Comparison of ENCODE assay signal across 1 cellular context in the genomic region with DNA sequence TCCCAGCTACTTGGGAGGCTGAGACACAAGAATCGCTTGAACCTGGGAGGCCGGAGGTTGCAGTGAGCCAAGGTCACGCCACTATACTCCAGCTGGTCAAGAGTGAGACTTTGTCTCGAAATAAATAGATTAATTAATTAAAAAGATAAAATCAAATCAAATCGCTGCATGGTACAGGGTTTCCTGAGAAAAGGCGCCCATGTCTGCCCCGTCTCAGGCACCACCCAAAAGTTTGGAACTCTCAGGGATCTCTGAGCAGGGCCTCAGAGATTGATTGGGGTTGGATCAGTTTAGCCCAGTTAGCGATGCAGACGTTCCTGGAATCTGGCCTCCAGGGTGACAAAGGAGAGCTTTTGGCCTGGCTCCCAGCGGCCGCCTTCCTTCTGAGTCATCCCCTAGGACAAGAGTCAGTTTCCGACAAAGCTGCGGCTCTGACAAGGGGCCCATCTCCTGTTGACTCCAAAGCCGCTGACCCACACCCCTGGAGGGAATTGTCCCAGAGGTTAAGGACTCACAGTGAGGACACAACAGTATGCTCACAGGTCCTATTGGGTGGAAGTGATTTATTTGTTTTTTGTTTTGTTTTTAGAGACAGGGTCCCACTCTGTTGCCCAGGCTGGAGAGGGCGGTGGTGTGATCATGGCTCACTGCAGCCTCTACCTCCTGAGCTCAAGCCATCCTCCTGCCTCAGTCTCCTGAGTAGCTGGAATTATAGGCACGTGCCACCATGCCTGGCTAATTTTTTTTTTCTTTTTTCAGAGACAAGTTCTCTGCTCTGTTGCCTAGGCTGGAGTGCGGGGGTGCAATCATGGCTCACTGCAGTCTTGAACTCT.
TF ChIP-seq lines count a peak whose summit lies in the region.

No MANE protein-coding gene starts in this region.

TF ChIP-seq in HCT116, 20 proteins besides CTCF, POLR2A, EP300 and RAD21 (continued from another document):
- TF ChIP-seq, protein P1, sequence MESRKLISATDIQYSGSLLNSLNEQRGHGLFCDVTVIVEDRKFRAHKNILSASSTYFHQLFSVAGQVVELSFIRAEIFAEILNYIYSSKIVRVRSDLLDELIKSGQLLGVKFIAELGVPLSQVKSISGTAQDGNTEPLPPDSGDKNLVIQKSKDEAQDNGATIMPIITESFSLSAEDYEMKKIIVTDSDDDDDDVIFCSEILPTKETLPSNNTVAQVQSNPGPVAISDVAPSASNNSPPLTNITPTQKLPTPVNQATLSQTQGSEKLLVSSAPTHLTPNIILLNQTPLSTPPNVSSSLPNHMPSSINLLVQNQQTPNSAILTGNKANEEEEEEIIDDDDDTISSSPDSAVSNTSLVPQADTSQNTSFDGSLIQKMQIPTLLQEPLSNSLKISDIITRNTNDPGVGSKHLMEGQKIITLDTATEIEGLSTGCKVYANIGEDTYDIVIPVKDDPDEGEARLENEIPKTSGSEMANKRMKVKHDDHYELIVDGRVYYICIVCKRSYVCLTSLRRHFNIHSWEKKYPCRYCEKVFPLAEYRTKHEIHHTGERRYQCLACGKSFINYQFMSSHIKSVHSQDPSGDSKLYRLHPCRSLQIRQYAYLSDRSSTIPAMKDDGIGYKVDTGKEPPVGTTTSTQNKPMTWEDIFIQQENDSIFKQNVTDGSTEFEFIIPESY (IDR thresholded peaks at IDR 0.05; ENCODE audit: extremely low read depth, insufficient replicate concordance, low read length): no peak
- TF ChIP-seq, protein P2, sequence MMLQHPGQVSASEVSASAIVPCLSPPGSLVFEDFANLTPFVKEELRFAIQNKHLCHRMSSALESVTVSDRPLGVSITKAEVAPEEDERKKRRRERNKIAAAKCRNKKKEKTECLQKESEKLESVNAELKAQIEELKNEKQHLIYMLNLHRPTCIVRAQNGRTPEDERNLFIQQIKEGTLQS (IDR thresholded peaks at IDR 0.05): no peak
- 0 out of 2 replicates have a peak, but pooled peaks have one; percentile 11 for TF ChIP-seq MAX (IDR thresholded peaks at IDR 0.05)
- TF ChIP-seq JUND (IDR thresholded peaks at IDR 0.05): peak; percentile 84
- no peak for TF ChIP-seq SRF (IDR thresholded peaks at IDR 0.05; ENCODE audit: low read depth)
- no peak for TF ChIP-seq ZNF274 (IDR thresholded peaks at IDR 0.05; ENCODE audit: low read depth, low read length)
- TF ChIP-seq, protein P3, sequence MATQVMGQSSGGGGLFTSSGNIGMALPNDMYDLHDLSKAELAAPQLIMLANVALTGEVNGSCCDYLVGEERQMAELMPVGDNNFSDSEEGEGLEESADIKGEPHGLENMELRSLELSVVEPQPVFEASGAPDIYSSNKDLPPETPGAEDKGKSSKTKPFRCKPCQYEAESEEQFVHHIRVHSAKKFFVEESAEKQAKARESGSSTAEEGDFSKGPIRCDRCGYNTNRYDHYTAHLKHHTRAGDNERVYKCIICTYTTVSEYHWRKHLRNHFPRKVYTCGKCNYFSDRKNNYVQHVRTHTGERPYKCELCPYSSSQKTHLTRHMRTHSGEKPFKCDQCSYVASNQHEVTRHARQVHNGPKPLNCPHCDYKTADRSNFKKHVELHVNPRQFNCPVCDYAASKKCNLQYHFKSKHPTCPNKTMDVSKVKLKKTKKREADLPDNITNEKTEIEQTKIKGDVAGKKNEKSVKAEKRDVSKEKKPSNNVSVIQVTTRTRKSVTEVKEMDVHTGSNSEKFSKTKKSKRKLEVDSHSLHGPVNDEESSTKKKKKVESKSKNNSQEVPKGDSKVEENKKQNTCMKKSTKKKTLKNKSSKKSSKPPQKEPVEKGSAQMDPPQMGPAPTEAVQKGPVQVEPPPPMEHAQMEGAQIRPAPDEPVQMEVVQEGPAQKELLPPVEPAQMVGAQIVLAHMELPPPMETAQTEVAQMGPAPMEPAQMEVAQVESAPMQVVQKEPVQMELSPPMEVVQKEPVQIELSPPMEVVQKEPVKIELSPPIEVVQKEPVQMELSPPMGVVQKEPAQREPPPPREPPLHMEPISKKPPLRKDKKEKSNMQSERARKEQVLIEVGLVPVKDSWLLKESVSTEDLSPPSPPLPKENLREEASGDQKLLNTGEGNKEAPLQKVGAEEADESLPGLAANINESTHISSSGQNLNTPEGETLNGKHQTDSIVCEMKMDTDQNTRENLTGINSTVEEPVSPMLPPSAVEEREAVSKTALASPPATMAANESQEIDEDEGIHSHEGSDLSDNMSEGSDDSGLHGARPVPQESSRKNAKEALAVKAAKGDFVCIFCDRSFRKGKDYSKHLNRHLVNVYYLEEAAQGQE (IDR thresholded peaks at IDR 0.05; ENCODE audit: low read depth): no peak
- no peak for TF ChIP-seq EZH2 (IDR thresholded peaks at IDR 0.05)
- TF ChIP-seq TCF7L2 (IDR thresholded peaks at IDR 0.05; ENCODE audit: borderline replicate concordance, extremely low read depth, insufficient read depth, insufficient read length): peak; percentile 93
- no peak for TF ChIP-seq EZH2phosphoT487 (IDR thresholded peaks at IDR 0.05; ENCODE audit: borderline replicate concordance)
TF ChIP-seq in HCT116: peak in this region for 6.
